ENCODE assay signal across 9 cellular contexts in genomic region chr10:114525368-114525949, GRCh38.
DNase-seq lines count a peak whose midpoint lies in the region; ATAC-seq and TF ChIP-seq lines count a peak whose summit lies in the region.
"Had no signal": no experiment of that assay in that cellular context is flagged by ENCODE, and none has a peak within 500 bp of the region (broad histone marks: within the 10 kb centered on the region; RNA-seq: fewer than 3 reads in every experiment).

No MANE protein-coding gene starts in this region.

- no peak for ATAC-seq in stimulated activated naive CD8-positive, alpha-beta T cell treated with anti-CD3 and anti-CD28 coated beads, Interleukin-15, Interleukin-2, amounts not matched to agents 100 U/mL and 50 U/mL, for 24 hours
- peak; percentile 60 to 61 for ATAC-seq in lower lobe of right lung
- no peak for ATAC-seq in HG02759 (IDR thresholded peaks at IDR 0.05; ENCODE audit: unreplicated experiment)

- H3K27ac Mint-ChIP-seq in stimulated activated naive CD8-positive, alpha-beta T cell treated with anti-CD3 and anti-CD28 coated beads, Interleukin-15, Interleukin-2, amounts not matched to agents 100 ng/mL and 50 ng/mL, for 24 hours = peak overlapping the region; percentile 94

- peak overlapping the region; percentile 49 for H3K4me3 ChIP-seq in lower lobe of right lung
- H3K4me3 ChIP-seq in vagina = peak overlapping the region; percentile 42 to 53

- peaks cover 54% of the 10 kb centered on the region for H3K4me1 ChIP-seq in lower lobe of right lung
- H3K4me1 ChIP-seq in vagina = peaks cover 61% of the 10 kb centered on the region

- peak overlapping the region; percentile 74 for H3K27ac ChIP-seq in lower lobe of right lung
- H3K27ac ChIP-seq in vagina = peak overlapping the region; percentile 90

- H3K36me3 ChIP-seq in lower lobe of right lung (no peaks in the 10 kb centered on the region), vagina (no peaks in the 10 kb centered on the region)

- no peak for TF ChIP-seq POLR2A in vagina (IDR thresholded peaks at IDR 0.05)

- H3K9me3 Mint-ChIP-seq in stimulated activated naive CD8-positive, alpha-beta T cell treated with anti-CD3 and anti-CD28 coated beads, Interleukin-15, Interleukin-2, amounts not matched to agents 100 ng/mL and 50 ng/mL, for 24 hours = no peaks in the 10 kb centered on the region

- peak overlapping the region; percentile 87 for H3K4me3 Mint-ChIP-seq in stimulated activated naive CD8-positive, alpha-beta T cell treated with anti-CD3 and anti-CD28 coated beads, Interleukin-15, Interleukin-2, amounts not matched to agents 100 ng/mL and 50 ng/mL, for 24 hours

- intact Hi-C loops in lower lobe of right lung (cut with DNase I) = loop anchor here (10.0 kb wide), 1 partner anchor 51 kb away; no protein-coding TSS in a partner anchor
- intact Hi-C loops in vagina (cut with DNase I) = no loop called here

- DNase-seq in stimulated activated naive CD8-positive, alpha-beta T cell treated with anti-CD3 and anti-CD28 coated beads, Interleukin-15, Interleukin-2, amounts not matched to agents 100 U/mL and 50 U/mL, for 24 hours = no peak
- DNase-seq in astrocyte of the hippocampus (ENCODE audit: low read depth, low spot score) = peak; percentile 75
- no peak for DNase-seq in lower lobe of right lung
- no peak for DNase-seq in vagina (ENCODE audit: extremely low spot score in 2 of 2)
- no peak for DNase-seq in middle frontal gyrus (ENCODE audit: extremely low spot score, low spot score)
- no peak for DNase-seq in DMS153 (lab: John Stamatoyannopoulos, UW)
- DNase-seq: nucleus accumbens had no signal

- no peaks in the 10 kb centered on the region for H3K27me3 Mint-ChIP-seq in stimulated activated naive CD8-positive, alpha-beta T cell treated with anti-CD3 and anti-CD28 coated beads, Interleukin-15, Interleukin-2, amounts not matched to agents 100 ng/mL and 50 ng/mL, for 24 hours

- peaks cover 9% of the 10 kb centered on the region for H3K36me3 Mint-ChIP-seq in stimulated activated naive CD8-positive, alpha-beta T cell treated with anti-CD3 and anti-CD28 coated beads, Interleukin-15, Interleukin-2, amounts not matched to agents 100 ng/mL and 50 ng/mL, for 24 hours (ENCODE audit: low read depth)

- H3K27me3 ChIP-seq in lower lobe of right lung (ENCODE audit: low read depth) = no peaks in the 10 kb centered on the region
- H3K27me3 ChIP-seq in vagina = no peaks in the 10 kb centered on the region

- H3K9me3 ChIP-seq in lower lobe of right lung (no peaks in the 10 kb centered on the region), vagina (no peaks in the 10 kb centered on the region)

- peaks cover 79% of the 10 kb centered on the region for H3K4me1 Mint-ChIP-seq in stimulated activated naive CD8-positive, alpha-beta T cell treated with anti-CD3 and anti-CD28 coated beads, Interleukin-15, Interleukin-2, amounts not matched to agents 100 ng/mL and 50 ng/mL, for 24 hours (ENCODE audit: low read depth)

- no peak for TF ChIP-seq CTCF in lower lobe of right lung (IDR thresholded peaks at IDR 0.05)
- TF ChIP-seq CTCF in vagina (IDR thresholded peaks at IDR 0.05) = no peak

Comparison
In these comparisons a context has a peak if more than half of its experiments do, and no peak if none do; other contexts are left out.
1. ATAC-seq: peak in lower lobe of right lung (2 of 2); none in stimulated activated naive CD8-positive, alpha-beta T cell treated with anti-CD3 and anti-CD28 coated beads, Interleukin-15, Interleukin-2, amounts not matched to agents 100 U/mL and 50 U/mL, for 24 hours (single experiment) and HG02759 (single experiment).